Comparison of ENCODE assay signal across 16 cellular contexts in genomic region chr1:198261886-198262285, GRCh38.
"Had no signal": no experiment of that assay in that cellular context is flagged by ENCODE, and none has a peak within 500 bp of the region (broad histone marks: within the 10 kb centered on the region; RNA-seq: fewer than 3 reads in every experiment).

No MANE protein-coding gene starts in this region.

- H2AFZ ChIP-seq: hepatocyte had no signal

- H3K27me3 Mint-ChIP-seq: dendritic cell treated with granulocyte-macrophage colony-stimulating factor and Interleukin-4, amounts not matched to agents 40 ng/mL and 50 ng/mL, for 4 days; effector memory CD8-positive, alpha-beta T cell; type B pancreatic cell had no signal

- H3K4me3 Mint-ChIP-seq: dendritic cell treated with granulocyte-macrophage colony-stimulating factor and Interleukin-4, amounts not matched to agents 40 ng/mL and 50 ng/mL, for 4 days; effector memory CD8-positive, alpha-beta T cell; natural killer cell; neural crest cell; type B pancreatic cell had no signal

- DNase-seq: effector memory CD8-positive, alpha-beta T cell; gastrocnemius medialis; kidney; natural killer cell; posterior cingulate gyrus; small intestine; stimulated activated CD4-positive, alpha-beta T cell treated with anti-CD3 and anti-CD28 coated beads, Interleukin-12 subunit alpha, Interleukin-12 subunit beta, amount 100 ng/mL, for 4 hours; stimulated activated naive CD8-positive, alpha-beta T cell treated with anti-CD3 and anti-CD28 coated beads, Interleukin-15, Interleukin-2, amounts not matched to agents 100 U/mL and 50 U/mL, for 24 hours; thyroid gland had no signal

- H3K9me3 ChIP-seq: esophagus muscularis mucosa, gastrocnemius medialis, suprapubic skin, thyroid gland had no signal

- H3K4me1 ChIP-seq: gastrocnemius medialis, suprapubic skin, thyroid gland had no signal

- H3K36me3 Mint-ChIP-seq: natural killer cell, type B pancreatic cell had no signal

- H3K27me3 ChIP-seq: esophagus muscularis mucosa, gastrocnemius medialis, hepatocyte, suprapubic skin, thyroid gland had no signal

- H3K27ac Mint-ChIP-seq: dendritic cell treated with granulocyte-macrophage colony-stimulating factor and Interleukin-4, amounts not matched to agents 40 ng/mL and 50 ng/mL, for 4 days; effector memory CD8-positive, alpha-beta T cell; natural killer cell; type B pancreatic cell had no signal

- ATAC-seq: effector memory CD8-positive, alpha-beta T cell; gastrocnemius medialis; natural killer cell; stimulated activated naive CD8-positive, alpha-beta T cell treated with anti-CD3 and anti-CD28 coated beads, Interleukin-15, Interleukin-2, amounts not matched to agents 100 U/mL and 50 U/mL, for 24 hours had no signal

- H3K9me3 Mint-ChIP-seq: dendritic cell treated with granulocyte-macrophage colony-stimulating factor and Interleukin-4, amounts not matched to agents 40 ng/mL and 50 ng/mL, for 4 days; effector memory CD8-positive, alpha-beta T cell; natural killer cell; neural crest cell; type B pancreatic cell had no signal

- H3K4me1 Mint-ChIP-seq: neural crest cell had no signal

- H3K4me2 ChIP-seq: hepatocyte had no signal

- H3K27ac ChIP-seq: epithelial cell of prostate, esophagus muscularis mucosa, gastrocnemius medialis, hepatocyte, suprapubic skin, thyroid gland had no signal

- H3K4me3 ChIP-seq: esophagus muscularis mucosa, gastrocnemius medialis, hepatocyte, suprapubic skin, thyroid gland had no signal

- H3K36me3 ChIP-seq: esophagus muscularis mucosa, gastrocnemius medialis, thyroid gland had no signal
